Comparison of ENCODE assay signal across 1 cellular context in genomic region chr2:189798312-189799029, GRCh38.
TF ChIP-seq lines count a peak whose summit lies in the region.

No MANE protein-coding gene starts in this region.

TF ChIP-seq in HEK293, 187 proteins besides CTCF, POLR2A, EP300 and RAD21 (continued from another document):
- no peak for TF ChIP-seq AEBP2 (tag by site-specific recombination; IDR thresholded peaks at IDR 0.05; ENCODE audit: borderline replicate concordance)
- TF ChIP-seq, protein P1, sequence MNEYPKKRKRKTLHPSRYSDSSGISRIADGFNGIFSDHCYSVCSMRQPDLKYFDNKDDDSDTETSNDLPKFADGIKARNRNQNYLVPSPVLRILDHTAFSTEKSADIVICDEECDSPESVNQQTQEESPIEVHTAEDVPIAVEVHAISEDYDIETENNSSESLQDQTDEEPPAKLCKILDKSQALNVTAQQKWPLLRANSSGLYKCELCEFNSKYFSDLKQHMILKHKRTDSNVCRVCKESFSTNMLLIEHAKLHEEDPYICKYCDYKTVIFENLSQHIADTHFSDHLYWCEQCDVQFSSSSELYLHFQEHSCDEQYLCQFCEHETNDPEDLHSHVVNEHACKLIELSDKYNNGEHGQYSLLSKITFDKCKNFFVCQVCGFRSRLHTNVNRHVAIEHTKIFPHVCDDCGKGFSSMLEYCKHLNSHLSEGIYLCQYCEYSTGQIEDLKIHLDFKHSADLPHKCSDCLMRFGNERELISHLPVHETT (tag by site-specific recombination; IDR thresholded peaks at IDR 0.05) = no peak
- peak; percentile 56 for TF ChIP-seq ZNF654 (tag by site-specific recombination; IDR thresholded peaks at IDR 0.05; ENCODE audit: low read depth)
- no peak for TF ChIP-seq ZFHX2 (tag by site-specific recombination; conservative IDR thresholded peaks at IDR 0.05)
- TF ChIP-seq REPIN1 (tag by site-specific recombination; IDR thresholded peaks at IDR 0.05; ENCODE audit: low read depth) = no peak
- no peak for TF ChIP-seq ZNF121 (tag by site-specific recombination; IDR thresholded peaks at IDR 0.05)
